26 cellular contexts compared by ENCODE assay signal in genomic region chr4:125115476-125115875, GRCh38.
DNase-seq lines count a peak whose midpoint lies in the region; FAIRE-seq and TF ChIP-seq lines count a peak whose summit lies in the region.
"Had no signal": no experiment of that assay in that cellular context is flagged by ENCODE, and none has a peak within 500 bp of the region (broad histone marks: within the 10 kb centered on the region; RNA-seq: fewer than 3 reads in every experiment).

No MANE protein-coding gene starts in this region.

- H2AFZ ChIP-seq in Karpas-422 (ENCODE audit: low read length), result no peak overlapping the region
- H2AFZ ChIP-seq: parathyroid adenoma had no signal

- TF ChIP-seq POLR2A in esophagus squamous epithelium (IDR thresholded peaks at IDR 0.05), result no peak

- H3K9me3 ChIP-seq in Karpas-422 (ENCODE audit: low read length), result peaks cover 5% of the 10 kb centered on the region; the same call in 1 of the 2 replicates
- no peaks in the 10 kb centered on the region for H3K9me3 ChIP-seq in esophagus squamous epithelium
- H3K9me3 ChIP-seq: esophagus muscularis mucosa, heart right ventricle, right atrium auricular region, spleen, transverse colon had no signal

- H3K36me3 ChIP-seq in Karpas-422 (ENCODE audit: insufficient read depth, low read length) (no peaks in the 10 kb centered on the region), esophagus squamous epithelium (no peaks in the 10 kb centered on the region)
- H3K36me3 ChIP-seq: esophagus muscularis mucosa, heart right ventricle, right atrium auricular region, spleen, transverse colon had no signal

- FAIRE-seq in frontal cortex (lab: Jason Lieb, UNC), result no peak
- FAIRE-seq: H1, RCC 7860 had no signal

- DNase-seq in AG20443 (ENCODE audit: low spot score), result peak; percentile 28
- DNase-seq in Karpas-422, result peak; percentile 28
- DNase-seq in choroid plexus epithelial cell (ENCODE audit: low read depth), result peak; percentile 49
- peak; percentile 67 for DNase-seq in iris pigment epithelial cell (ENCODE audit: low read depth)
- DNase-seq in esophagus squamous epithelium (lab: John Stamatoyannopoulos, UW), result no peak
- no peak for DNase-seq in T-helper 2 cell
- DNase-seq in frontal cortex (ENCODE audit: low spot score in 2 of 2), result no peak
- no peak for DNase-seq in NCI-H2171 (lab: John Stamatoyannopoulos, UW)
- DNase-seq: activated CD4-positive, alpha-beta memory T cell treated with anti-CD3 and anti-CD28 coated beads for 36 hours; activated CD8-positive, alpha-beta memory T cell treated with anti-CD3 and anti-CD28 coated beads, Interleukin-2, amount 50 U/mL, for 4 hours; activated naive CD4-positive, alpha-beta T cell treated with anti-CD3 and anti-CD28 coated beads, Interleukin-2, amount 10 ng/mL, durations not matched to agents 7 days and 5 days; amygdala; Calu3; endodermal cell; heart right ventricle; NCI-H1092 treated with DMSO at 0.1 percent for 48 hours; NCI-H1930; NCI-H526 treated with DMSO at 0.1 percent for 48 hours; spleen; transverse colon had no signal

- 19 to 22% methylated on average over 1 of the region's 1 CpG for WGBS in esophagus squamous epithelium, 2 donors

- H3K4me3 ChIP-seq in Karpas-422 (ENCODE audit: low read length) (no peak overlapping the region), choroid plexus epithelial cell (ENCODE audit: low read depth, low read length) (no peak overlapping the region), esophagus squamous epithelium (no peak overlapping the region)
- H3K4me3 ChIP-seq: esophagus muscularis mucosa, heart right ventricle, lung, right atrium auricular region, spleen, transverse colon had no signal

- no peaks in the 10 kb centered on the region for H3K9me2 ChIP-seq in Karpas-422 (replicated peaks; ENCODE audit: insufficient read depth, low read length)

- no peak overlapping the region for H3K9ac ChIP-seq in Karpas-422 (ENCODE audit: low read length)
- H3K9ac ChIP-seq: parathyroid adenoma had no signal

- intact Hi-C loops in esophagus squamous epithelium (cut with DNase I), result no loop called here

- TF ChIP-seq CTCF in choroid plexus epithelial cell (conservative IDR thresholded peaks at IDR 0.05; ENCODE audit: low read depth, low read length), result no peak
- no peak for TF ChIP-seq CTCF in esophagus squamous epithelium (IDR thresholded peaks at IDR 0.05)

- H3K4me1 ChIP-seq in Karpas-422 (ENCODE audit: low read length) (no peaks in the 10 kb centered on the region), esophagus squamous epithelium (no peaks in the 10 kb centered on the region)
- H3K4me1 ChIP-seq: esophagus muscularis mucosa, heart right ventricle, parathyroid adenoma, right atrium auricular region, spleen, transverse colon had no signal

- no peaks in the 10 kb centered on the region for H3K27me3 ChIP-seq in Karpas-422 (ENCODE audit: low read length)
- H3K27me3 ChIP-seq in esophagus squamous epithelium, result no peaks in the 10 kb centered on the region
- H3K27me3 ChIP-seq: esophagus muscularis mucosa, heart right ventricle, right atrium auricular region, spleen, transverse colon had no signal

- no peak overlapping the region for H3K27ac ChIP-seq in Karpas-422 (ENCODE audit: low read length)
- no peak overlapping the region for H3K27ac ChIP-seq in esophagus squamous epithelium
- H3K27ac ChIP-seq: esophagus muscularis mucosa, heart right ventricle, parathyroid adenoma, right atrium auricular region, spleen, transverse colon had no signal

- H4K20me1 ChIP-seq in Karpas-422 (ENCODE audit: insufficient read depth, low read depth, low read length), result no peaks in the 10 kb centered on the region

- no peak overlapping the region for H3K4me2 ChIP-seq in Karpas-422 (ENCODE audit: low read depth, low read length, poor library complexity, severe bottlenecking)

- H3K79me2 ChIP-seq in Karpas-422 (ENCODE audit: low read length), result no peaks in the 10 kb centered on the region
- H3K79me2 ChIP-seq: parathyroid adenoma had no signal

Comparison
In these comparisons a context has a peak if more than half of its experiments do, and no peak if none do; other contexts are left out.
1. DNase-seq: peak in AG20443 (single experiment), Karpas-422 (single experiment), choroid plexus epithelial cell (single experiment) and iris pigment epithelial cell (single experiment); none in esophagus squamous epithelium (single experiment), T-helper 2 cell (0 of 5), frontal cortex (0 of 2) and NCI-H2171 (single experiment).